8 cellular contexts compared by ENCODE assay signal in genomic region chr2:222304737-222305509, GRCh38. TPM values are rescaled to one million over a fixed set of nuclear protein-coding genes. Genes with fewer than 3 reads are reported as not detected.
A peak's percentile ranks its signal among the peaks of the same experiment; 100 is the strongest.
DNase-seq lines count a peak whose midpoint lies in the region; ATAC-seq, FAIRE-seq and TF ChIP-seq lines count a peak whose summit lies in the region.

No MANE protein-coding gene starts in this region.

- H3K4me3 ChIP-seq in AG04449 (ENCODE audit: low read depth, low read length): peak overlapping the region; percentile 15
- H3K4me3 ChIP-seq in H7 (ENCODE audit: insufficient read depth, low read depth, low read length): no peak overlapping the region
- H3K4me3 ChIP-seq in adipocyte (ENCODE audit: low read length): peak overlapping the region; percentile 79
- H3K4me3 ChIP-seq in mucosa of descending colon: no peak overlapping the region

- H3K36me3 ChIP-seq in H7 (replicated peaks; ENCODE audit: control insufficient read depth, insufficient read depth, low read length) (no peaks in the 10 kb centered on the region), adipocyte (ENCODE audit: control insufficient read depth, insufficient read depth, low read length, severe bottlenecking) (no peaks in the 10 kb centered on the region), mucosa of descending colon (ENCODE audit: low read depth) (no peaks in the 10 kb centered on the region)

- ATAC-seq in mucosa of descending colon: peak; percentile 23
- ATAC-seq in HG02885 (IDR thresholded peaks at IDR 0.05; ENCODE audit: poor library complexity, unreplicated experiment): no peak
- ATAC-seq in GM19467 (IDR thresholded peaks at IDR 0.05; ENCODE audit: unreplicated experiment): no peak

- H3K9ac ChIP-seq in adipocyte (ENCODE audit: low read length): no peak overlapping the region

- CTCF ChIA-PET in AG04449 (lab: Yijun Ruan, JAX): no interaction called here

- TF ChIP-seq CTCF in AG04449 (IDR thresholded peaks at IDR 0.05; ENCODE audit: insufficient read depth, low read length, missing control alignments): no peak
- TF ChIP-seq CTCF in mucosa of descending colon (IDR thresholded peaks at IDR 0.05): no peak

- TF ChIP-seq POLR2A in GM12892 (IDR thresholded peaks at IDR 0.05; ENCODE audit: low read depth, low read length): no peak

- intact Hi-C loops in mucosa of descending colon (cut with DNase I, micrococcal nuclease): no loop called here

- H3K9me3 ChIP-seq in adipocyte (ENCODE audit: control insufficient read depth, low read length): peaks cover 16% of the 10 kb centered on the region
- no peaks in the 10 kb centered on the region for H3K9me3 ChIP-seq in mucosa of descending colon

- POLR2A ChIA-PET in AG04449 (lab: Yijun Ruan, JAX): no interaction called here

- H3K4me1 ChIP-seq in adipocyte (ENCODE audit: control insufficient read depth, insufficient read depth, low read length): peaks cover 6% of the 10 kb centered on the region
- H3K4me1 ChIP-seq in mucosa of descending colon (ENCODE audit: low read depth): peaks cover 35% of the 10 kb centered on the region

- no peak for FAIRE-seq in GM12892 (lab: Jason Lieb, UNC)

- peaks cover 100% of the 10 kb centered on the region for H3K27me3 ChIP-seq in H7 (ENCODE audit: control insufficient read depth, insufficient read depth, low read length)
- H3K27me3 ChIP-seq in adipocyte (replicated peaks; ENCODE audit: control insufficient read depth, insufficient read depth, low read length): peaks cover 100% of the 10 kb centered on the region

- DNase-seq in AG04449 (ENCODE audit: low read depth, low spot score): no peak
- peak; percentile 77 for DNase-seq in H7
- DNase-seq in adipocyte (ENCODE audit: low read depth): no peak
- DNase-seq in mucosa of descending colon: peak in 1 of 3 donors; percentile 28
- no peak for DNase-seq in GM12892 (ENCODE audit: insufficient read length)
- DNase-seq in DMS153 treated with DMSO at 0.1 percent for 48 hours (lab: John Stamatoyannopoulos, UW; ENCODE audit: unreplicated experiment): no peak

RNA-seq across cellular contexts. Expression of gene PAX3, which starts 6.1 kb away (rescaled TPM):
- total RNA-seq in H7 (2014; rRNA removed; shearing (Covaris generic)): not detected in 2 replicates
- not detected for total RNA-seq in mucosa of descending colon
- polyA plus RNA-seq in GM12892 (2012; ENCODE audit: missing spikeins): not detected

Comparison
In these comparisons a context has a peak if more than half of its experiments do, and no peak if none do; other contexts are left out.
1. H3K4me3 ChIP-seq: peak in AG04449 (single experiment) and adipocyte (single experiment); none in H7 (single experiment) and mucosa of descending colon (single experiment).